In the genomic region with DNA sequence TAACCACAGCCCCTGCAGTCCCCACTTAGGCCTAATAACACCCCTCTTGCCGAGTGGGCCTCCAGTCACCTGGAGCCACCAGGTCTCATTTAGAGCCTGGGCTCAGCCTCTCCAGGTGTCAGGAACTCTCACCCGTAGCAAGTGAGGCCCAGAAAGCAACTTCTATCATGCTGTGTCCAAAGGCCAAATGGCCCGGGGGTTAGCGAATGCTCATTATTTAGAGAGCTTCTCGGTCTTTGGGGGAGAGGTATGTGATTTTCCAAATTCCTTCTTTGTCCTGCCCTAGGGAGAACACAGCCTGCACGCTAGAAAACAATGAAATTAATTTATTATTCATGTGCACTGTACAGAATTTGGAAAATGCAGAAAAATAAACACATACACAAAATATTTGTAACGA, we compare ENCODE assay signal across 19 cellular contexts.
"Had no signal": no experiment of that assay in that cellular context is flagged by ENCODE, and none has a peak within 500 bp of the region (broad histone marks: within the 10 kb centered on the region; RNA-seq: fewer than 3 reads in every experiment).

No MANE protein-coding gene starts in this region.

- H3K4me3 Mint-ChIP-seq: naive thymus-derived CD4-positive, alpha-beta T cell had no signal

- ATAC-seq: gastrocnemius medialis; naive thymus-derived CD4-positive, alpha-beta T cell; right cardiac atrium had no signal

- H3K36me3 Mint-ChIP-seq: naive thymus-derived CD4-positive, alpha-beta T cell had no signal

- H3K27me3 Mint-ChIP-seq: naive thymus-derived CD4-positive, alpha-beta T cell had no signal

- H3K4me3 ChIP-seq: dorsolateral prefrontal cortex, gastrocnemius medialis, left ventricle myocardium inferior, lung, suprapubic skin, thyroid gland, upper lobe of left lung, uterus had no signal

- H3K4me1 Mint-ChIP-seq: naive thymus-derived CD4-positive, alpha-beta T cell had no signal

- H3K27ac Mint-ChIP-seq: naive thymus-derived CD4-positive, alpha-beta T cell had no signal

- H3K4me1 ChIP-seq: gastrocnemius medialis, thyroid gland, upper lobe of left lung had no signal

- H3K27ac ChIP-seq: gastrocnemius medialis, left ventricle myocardium inferior, neutrophil, suprapubic skin, thyroid gland, upper lobe of left lung, uterus had no signal

- H3K9me3 ChIP-seq: gastrocnemius medialis, left ventricle myocardium inferior, neutrophil, suprapubic skin, thyroid gland, upper lobe of left lung, uterus had no signal

- H3K27me3 ChIP-seq: gastrocnemius medialis, neutrophil, thyroid gland, upper lobe of left lung, uterus had no signal

- H3K36me3 ChIP-seq: gastrocnemius medialis, left ventricle myocardium inferior, neutrophil, suprapubic skin, thyroid gland, upper lobe of left lung, uterus had no signal

- DNase-seq: cortex of kidney; dorsolateral prefrontal cortex; effector CD8-positive, alpha-beta T cell; gastrocnemius medialis; left ventricle myocardium inferior; mesenchymal stem cell; naive thymus-derived CD4-positive, alpha-beta T cell; posterior cingulate gyrus; right cardiac atrium; small intestine; stimulated activated CD4-positive, alpha-beta T cell treated with anti-CD3 and anti-CD28 coated beads, Interleukin-12 subunit alpha, Interleukin-12 subunit beta, amount 100 ng/mL, for 4 hours; stimulated activated CD4-positive, alpha-beta T cell treated with anti-CD3 and anti-CD28 coated beads, Interleukin-2, amount 100 ng/mL, for 48 hours; stimulated activated naive CD4-positive, alpha-beta T cell treated with Interleukin-2 at 50 U/mL for 16 hours; upper lobe of left lung; uterus had no signal
